ENCODE assay signal across 21 cellular contexts in genomic region chr3:14174483-14174882, GRCh38. TPM values are rescaled to one million over a fixed set of nuclear protein-coding genes. Genes with fewer than 3 reads are reported as not detected.
DNase-seq lines count a peak whose midpoint lies in the region; ATAC-seq, FAIRE-seq and TF ChIP-seq lines count a peak whose summit lies in the region.
"Had no signal": no experiment of that assay in that cellular context is flagged by ENCODE, and none has a peak within 500 bp of the region (broad histone marks: within the 10 kb centered on the region; RNA-seq: fewer than 3 reads in every experiment).

No MANE protein-coding gene starts in this region.

- CTCF ChIA-PET in CD8-positive, alpha-beta T cell (lab: Charles Lee): interaction anchor here (0.9 kb wide), 1 partner anchor 29 kb away, joined by 3 read pairs; no protein-coding TSS in a partner anchor
- CTCF ChIA-PET in GM12878 (lab: Yijun Ruan, JAX): interaction anchor here (0.7 to 2.3 kb wide), 7 partner anchors 9 to 278 kb away, joined by 3 to 10 read pairs (median 4); no protein-coding TSS in a partner anchor
- CTCF ChIA-PET in naive thymus-derived CD4-positive, alpha-beta T cell (lab: Charles Lee): interaction anchor here (0.6 kb wide), 1 partner anchor 30 kb away, joined by 3 read pairs; no protein-coding TSS in a partner anchor

- H3K27me3 ChIP-seq in CD8-positive, alpha-beta T cell (ENCODE audit: insufficient read depth, low read length): no peaks in the 10 kb centered on the region
- H3K27me3 ChIP-seq in GM12878 (replicated peaks in 1 of 2; ENCODE audit: control insufficient read depth in 2 of 2, insufficient read depth in 2 of 2, low read length in 1 of 2): no peaks in the 10 kb centered on the region
- no peaks in the 10 kb centered on the region for H3K27me3 ChIP-seq in naive thymus-derived CD4-positive, alpha-beta T cell (ENCODE audit: control insufficient read depth in 2 of 2, insufficient read depth in 2 of 2, low read length in 2 of 2)
- H3K27me3 ChIP-seq: adrenal gland, testis had no signal

- no peak for TF ChIP-seq EP300 in GM12878 (IDR thresholded peaks at IDR 0.05; ENCODE audit: borderline replicate concordance in 1 of 2, control insufficient read depth in 1 of 2, low read depth in 2 of 2, low read length in 2 of 2)

- no peak for TF ChIP-seq RAD21 in GM12878 (IDR thresholded peaks at IDR 0.05; ENCODE audit: insufficient read depth, low read depth, low read length)

- no peaks in the 10 kb centered on the region for H3K9me3 ChIP-seq in CD8-positive, alpha-beta T cell (ENCODE audit: low read length)
- H3K9me3 ChIP-seq in GM12878 (replicated peaks; ENCODE audit: control insufficient read depth, insufficient read depth, low read length): no peaks in the 10 kb centered on the region
- H3K9me3 ChIP-seq in naive thymus-derived CD4-positive, alpha-beta T cell (ENCODE audit: control insufficient read depth in 2 of 3, low read length in 3 of 3): no peaks in the 10 kb centered on the region
- H3K9me3 ChIP-seq: adrenal gland, testis had no signal

- H3K27ac ChIP-seq in CD8-positive, alpha-beta T cell (ENCODE audit: low read depth, low read length): no peak overlapping the region
- H3K27ac ChIP-seq in GM12878 (ENCODE audit: control insufficient read depth, insufficient read depth) (no peak overlapping the region), coronary artery (no peak overlapping the region)
- H3K27ac ChIP-seq in naive thymus-derived CD4-positive, alpha-beta T cell (ENCODE audit: low read depth, low read length): peak overlapping the region; percentile 22
- H3K27ac ChIP-seq: adrenal gland, testis had no signal

- H3K4me1 ChIP-seq in CD8-positive, alpha-beta T cell (ENCODE audit: insufficient read depth, low read length): peaks cover 52% of the 10 kb centered on the region
- H3K4me1 ChIP-seq in GM12878 (ENCODE audit: control insufficient read depth, insufficient read depth, low read length): peaks cover 14% of the 10 kb centered on the region
- peaks cover 40 to 60% of the 10 kb centered on the region in 2 donors for H3K4me1 ChIP-seq in naive thymus-derived CD4-positive, alpha-beta T cell (ENCODE audit: control insufficient read depth in 2 of 2, insufficient read depth in 2 of 2, low read length in 2 of 2)

- TF ChIP-seq POLR2A in GM12878 (IDR thresholded peaks at IDR 0.05; ENCODE audit: low read depth, low read length): no peak

- TF ChIP-seq CTCF in CD8-positive, alpha-beta T cell (IDR thresholded peaks at IDR 0.05): no peak
- TF ChIP-seq CTCF in HFFc6 (IDR thresholded peaks at IDR 0.05): no peak
- no peak for TF ChIP-seq CTCF in GM12878 (IDR thresholded peaks at IDR 0.05 in 2 of 3, conservative IDR thresholded peaks at IDR 0.05 in 1 of 3; ENCODE audit: control insufficient read depth in 2 of 3, extremely low read depth in 1 of 3, insufficient read depth in 1 of 3, low read depth in 3 of 3, low read length in 3 of 3)
- no peak for TF ChIP-seq CTCF in coronary artery (IDR thresholded peaks at IDR 0.05)

- ATAC-seq in CD8-positive, alpha-beta T cell: no peak
- ATAC-seq in GM12878: no peak
- ATAC-seq in naive thymus-derived CD4-positive, alpha-beta T cell: no peak
- no peak for ATAC-seq in GM21360 (IDR thresholded peaks at IDR 0.05; ENCODE audit: unreplicated experiment)
- ATAC-seq: Panc1, right cardiac atrium had no signal

- DNase-seq in CD8-positive, alpha-beta T cell: no peak
- DNase-seq in HFFc6: no peak
- DNase-seq in GM12878 (ENCODE audit: low read depth, low spot score): no peak
- no peak for DNase-seq in naive thymus-derived CD4-positive, alpha-beta T cell
- no peak for DNase-seq in activated T-helper 2 cell treated with anti-CD3 and anti-CD28 coated beads, Interferon-gamma antibody, Interleukin-2, Interleukin-4, amounts not matched to agents 10 μg/mL and 5 μg/mL and 100 μg/mL, durations not matched to agents 14 hours and 24 hours and 36 hours (ENCODE audit: low spot score)
- DNase-seq in coronary artery (ENCODE audit: low spot score): no peak
- DNase-seq: activated CD8-positive, alpha-beta memory T cell treated with anti-CD3 and anti-CD28 coated beads, Interleukin-2, amount 50 U/mL, for 4 hours; adrenal gland; glutamatergic neuron; NCI-H2081; NCI-H526; nucleus accumbens; right cardiac atrium; stimulated activated CD4-positive, alpha-beta T cell treated with anti-CD3 and anti-CD28 coated beads, Interleukin-2, amount 100 ng/mL, for 48 hours; stimulated activated CD8-positive, alpha-beta memory T cell treated with anti-CD3 and anti-CD28 coated beads, Interleukin-4, amount 100 ng/mL, for 48 hours; testis had no signal

- H3K4me3 ChIP-seq in CD8-positive, alpha-beta T cell (ENCODE audit: low read depth, low read length): peak overlapping the region; percentile 18
- H3K4me3 ChIP-seq in GM12878: peak overlapping the region; percentile 46; the same call in 1 of the 2 replicates
- no peak overlapping the region for H3K4me3 ChIP-seq in naive thymus-derived CD4-positive, alpha-beta T cell (ENCODE audit: low read length)
- no peak overlapping the region for H3K4me3 ChIP-seq in coronary artery
- H3K4me3 ChIP-seq: adrenal gland, testis had no signal

- H3K9ac ChIP-seq in GM12878 (ENCODE audit: control insufficient read depth, insufficient read depth, low read length): 0 out of 2 replicates have a peak overlapping the region, but pooled peaks have one; percentile 22

- H3K4me2 ChIP-seq in GM12878 (ENCODE audit: control insufficient read depth, insufficient read depth): peak overlapping the region; percentile 82

- H4K20me1 ChIP-seq in GM12878 (ENCODE audit: control insufficient read depth, insufficient read depth): no peaks in the 10 kb centered on the region

- SMC1A ChIA-PET in GM12878 (lab: Charles Lee; ENCODE audit: uncharacterized antibody, unreplicated experiment): no interaction called here

- FAIRE-seq in GM12878 (lab: Jason Lieb, UNC): no peak
- FAIRE-seq: GM12891, H1, islet of Langerhans had no signal

- peaks cover 70% of the 10 kb centered on the region for H3K4me1 Mint-ChIP-seq in CD8-positive, alpha-beta T cell (ENCODE audit: low read depth)
- H3K4me1 Mint-ChIP-seq in HFFc6 (ENCODE audit: low read depth): peaks cover 87% of the 10 kb centered on the region
- peaks cover 45 to 89% (median 80%) of the 10 kb centered on the region in 7 donors for H3K4me1 Mint-ChIP-seq in naive thymus-derived CD4-positive, alpha-beta T cell
- H3K4me1 Mint-ChIP-seq in activated T-helper 2 cell treated with anti-CD3 and anti-CD28 coated beads, Interferon-gamma antibody, Interleukin-2, Interleukin-4, amounts not matched to agents 10 μg/mL and 5 μg/mL and 100 μg/mL, durations not matched to agents 14 hours and 24 hours and 36 hours (ENCODE audit: low read depth): peaks cover 45% of the 10 kb centered on the region

- no TSS peak for BruUV-seq in GM12878 (replicated peaks; lab: Mats Ljungman, UMichigan)

- peaks cover 48% of the 10 kb centered on the region for H3K36me3 Mint-ChIP-seq in CD8-positive, alpha-beta T cell
- peaks cover 53% of the 10 kb centered on the region for H3K36me3 Mint-ChIP-seq in HFFc6 (ENCODE audit: low read depth)
- H3K36me3 Mint-ChIP-seq in naive thymus-derived CD4-positive, alpha-beta T cell: peaks cover 20 to 50% (median 37%) of the 10 kb centered on the region in 5 donors
- peaks cover 43% of the 10 kb centered on the region for H3K36me3 Mint-ChIP-seq in activated T-helper 2 cell treated with anti-CD3 and anti-CD28 coated beads, Interferon-gamma antibody, Interleukin-2, Interleukin-4, amounts not matched to agents 10 μg/mL and 5 μg/mL and 100 μg/mL, durations not matched to agents 14 hours and 24 hours and 36 hours (ENCODE audit: low read depth)

- intact Hi-C loops in CD8-positive, alpha-beta T cell (cut with DNase I, micrococcal nuclease): loop anchor here (10.0 kb wide), 4 partner anchors 890 to 1510 kb away; partner anchors contain the start of genes EAF1 (in 1 of the 2), METTL6 (in 1 of the 2), MRPS25 (in 1 of the 2) and RAF1 (in 1 of the 2)
- intact Hi-C loops in GM12878 (cut with micrococcal nuclease; ENCODE audit: unreplicated experiment): no loop called here
- intact Hi-C loops in naive thymus-derived CD4-positive, alpha-beta T cell (cut with micrococcal nuclease): loop anchor here in 1 of 2 donors (1.0 to 2.0 kb wide), 2 partner anchors 10 to 22 kb away; no protein-coding TSS in a partner anchor
- intact Hi-C loops in activated T-helper 2 cell treated with anti-CD3 and anti-CD28 coated beads, Interferon-gamma antibody, Interleukin-2, Interleukin-4, amounts not matched to agents 10 μg/mL and 5 μg/mL and 100 μg/mL, durations not matched to agents 14 hours and 24 hours and 36 hours (cut with micrococcal nuclease): loop anchor here (10.0 kb wide), 1 partner anchor 760 kb away; no protein-coding TSS in a partner anchor

- peaks cover 56% of the 10 kb centered on the region for H3K79me2 ChIP-seq in GM12878 (ENCODE audit: control insufficient read depth, insufficient read depth, low read length)

- POLR2A ChIA-PET in CD8-positive, alpha-beta T cell (lab: Charles Lee): interaction anchor here (0.5 to 2.7 kb wide), 4 partner anchors 33 to 296 kb away, joined by 3 to 17 read pairs (median 3); partner anchors contain the start of genes CHCHD4 and TMEM43
- POLR2A ChIA-PET in GM12878 (lab: Charles Lee): no interaction called here
- POLR2A ChIA-PET in naive thymus-derived CD4-positive, alpha-beta T cell (lab: Charles Lee): interaction anchor here (0.6 to 3.0 kb wide), 5 partner anchors 10 to 284 kb away, joined by 3 to 22 read pairs (median 7); partner anchors contain the start of genes CHCHD4 and TMEM43

- WGBS in GM12878 (ENCODE audit: insufficient coverage, insufficient replicate concordance, low lambda C conversion rate, missing lambda C conversion rate): 82% methylated on average over 2 of the region's 2 CpGs

- no peaks in the 10 kb centered on the region for H3K9me3 Mint-ChIP-seq in CD8-positive, alpha-beta T cell
- no peaks in the 10 kb centered on the region for H3K9me3 Mint-ChIP-seq in HFFc6
- H3K9me3 Mint-ChIP-seq in naive thymus-derived CD4-positive, alpha-beta T cell: peaks cover 0 to 3% (median 0%) of the 10 kb centered on the region in 11 donors
- H3K9me3 Mint-ChIP-seq in activated T-helper 2 cell treated with anti-CD3 and anti-CD28 coated beads, Interferon-gamma antibody, Interleukin-2, Interleukin-4, amounts not matched to agents 10 μg/mL and 5 μg/mL and 100 μg/mL, durations not matched to agents 14 hours and 24 hours and 36 hours: no peaks in the 10 kb centered on the region

- peak overlapping the region; percentile 78 for H3K27ac Mint-ChIP-seq in CD8-positive, alpha-beta T cell
- H3K27ac Mint-ChIP-seq in HFFc6: peak overlapping the region; percentile 56
- peak overlapping the region in 7 of 9 donors; percentile 22 to 99 (median 83) for H3K27ac Mint-ChIP-seq in naive thymus-derived CD4-positive, alpha-beta T cell
- no peak overlapping the region for H3K27ac Mint-ChIP-seq in activated T-helper 2 cell treated with anti-CD3 and anti-CD28 coated beads, Interferon-gamma antibody, Interleukin-2, Interleukin-4, amounts not matched to agents 10 μg/mL and 5 μg/mL and 100 μg/mL, durations not matched to agents 14 hours and 24 hours and 36 hours

- H3K4me3 Mint-ChIP-seq in CD8-positive, alpha-beta T cell: peak overlapping the region; percentile 69
- peak overlapping the region; percentile 52 for H3K4me3 Mint-ChIP-seq in HFFc6
- peak overlapping the region in 9 of 10 donors; percentile 60 to 100 (median 72) for H3K4me3 Mint-ChIP-seq in naive thymus-derived CD4-positive, alpha-beta T cell
- no peak overlapping the region for H3K4me3 Mint-ChIP-seq in activated T-helper 2 cell treated with anti-CD3 and anti-CD28 coated beads, Interferon-gamma antibody, Interleukin-2, Interleukin-4, amounts not matched to agents 10 μg/mL and 5 μg/mL and 100 μg/mL, durations not matched to agents 14 hours and 24 hours and 36 hours (ENCODE audit: low read depth)

- H2AFZ ChIP-seq in GM12878 (ENCODE audit: control insufficient read depth, low read depth, low read length): no peak overlapping the region

- RAD21 ChIA-PET in GM12878 (lab: Charles Lee; ENCODE audit: unreplicated experiment): no interaction called here

- in situ Hi-C loops in GM12878 (cut with MboI): no loop called here

- H3K27me3 Mint-ChIP-seq in CD8-positive, alpha-beta T cell (ENCODE audit: low read depth): no peaks in the 10 kb centered on the region
- peaks cover 2% of the 10 kb centered on the region; the same call in 1 of the 2 replicates for H3K27me3 Mint-ChIP-seq in HFFc6 (ENCODE audit: insufficient read depth)
- H3K27me3 Mint-ChIP-seq in naive thymus-derived CD4-positive, alpha-beta T cell: peaks cover 0 to 2% (median 0%) of the 10 kb centered on the region in 5 donors
- no peaks in the 10 kb centered on the region for H3K27me3 Mint-ChIP-seq in activated T-helper 2 cell treated with anti-CD3 and anti-CD28 coated beads, Interferon-gamma antibody, Interleukin-2, Interleukin-4, amounts not matched to agents 10 μg/mL and 5 μg/mL and 100 μg/mL, durations not matched to agents 14 hours and 24 hours and 36 hours (ENCODE audit: low read depth)

- H3K36me3 ChIP-seq in CD8-positive, alpha-beta T cell (ENCODE audit: insufficient read depth, low read length): peaks cover 34% of the 10 kb centered on the region
- peaks cover 1 to 15% of the 10 kb centered on the region in 2 experiments; a peak in 3 of 4 replicates for H3K36me3 ChIP-seq in GM12878 (ENCODE audit: control insufficient read depth in 2 of 2, insufficient read depth in 2 of 2, low read length in 1 of 2)
- peaks cover 17 to 36% (median 26%) of the 10 kb centered on the region in 3 experiments for H3K36me3 ChIP-seq in naive thymus-derived CD4-positive, alpha-beta T cell (ENCODE audit: control insufficient read depth in 2 of 3, insufficient read depth in 3 of 3, low read length in 3 of 3)

RNA-seq across cellular contexts. Expression of gene XPC, which starts 3.9 kb away (rescaled TPM):
- 10 to 100 TPM; 51.5 to 56.5 TPM for total RNA-seq in CD8-positive, alpha-beta T cell
- total RNA-seq in HFFc6 (2021; fragmentation: NEBNext Ultra II Directional; extraction: Animal tissue kit (Norgen Biotek cat#: 25700)): 10 to 100 TPM; 38.7 to 40.3 (median 39.5) TPM
- 61.0 and 69.0 TPM in 2 replicates for total RNA-seq in GM12878 (2013; cell fraction: nucleolus; rRNA removed)
- total RNA-seq in GM12878 (2014; rRNA removed) (30.2 and 32.9 TPM in 2 replicates), GM12878 (2014; rRNA removed; fragmentation: Illumina TruSeq; extraction: Trizol) (27.9 and 29.5 TPM in 2 replicates), GM12878 (2021) (32.9 and 35.1 TPM in 2 replicates)
- polyA plus RNA-seq in GM12878 (2011; ENCODE audit: low read depth): 20.3 TPM
- polyA plus RNA-seq in GM12878 (2011; rRNA removed) (19.2 and 27.7 TPM in 2 replicates), GM12878 (2014; fragmentation: Illumina TruSeq; extraction: Trizol) (31.5 and 36.3 TPM in 2 replicates), GM12878 (2014; fragmentation: Nextera tagmentation; extraction: Ambion mirVana) (1 to 10 TPM; 4.0 to 6.1 TPM), GM12878 (2014; rRNA removed) (25.8 and 28.1 TPM in 2 replicates), GM12878 (2016; fragmentation: Nextera tagmentation; extraction: Ambion mirVana) (10 to 100 TPM; 45.7 to 48.3 TPM)
- 19.1 and 21.0 TPM in 2 replicates for polyA plus RNA-seq in GM12878 (2011; cell fraction: cytosol; rRNA removed)
- 80.0 and 91.2 TPM in 2 replicates for polyA plus RNA-seq in GM12878 (2011; cell fraction: nucleus; rRNA removed)
- 23.5 and 29.0 TPM in 2 replicates for polyA plus RNA-seq in GM12878 (2012)
- 30.3 and 31.2 TPM in 2 replicates for polyA minus RNA-seq in GM12878 (2011; rRNA and poly(A)+ RNA removed)
- 12.4 and 13.0 TPM in 2 replicates for polyA minus RNA-seq in GM12878 (2011; cell fraction: cytosol; rRNA and poly(A)+ RNA removed)
- 33.9 and 45.0 TPM in 2 replicates for polyA minus RNA-seq in GM12878 (2011; cell fraction: nucleus; rRNA and poly(A)+ RNA removed)
- 10 to 100 TPM; 56.3 to 94.8 (median 78.1) TPM for total RNA-seq in naive thymus-derived CD4-positive, alpha-beta T cell
- polyA plus RNA-seq in naive thymus-derived CD4-positive, alpha-beta T cell: 10 to 100 TPM; 50.0 to 54.2 TPM
- 31.4 and 33.2 TPM in 2 replicates for total RNA-seq in activated T-helper 2 cell treated with anti-CD3 and anti-CD28 coated beads, Interferon-gamma antibody, Interleukin-2, Interleukin-4, amounts not matched to agents 10 μg/mL and 5 μg/mL and 100 μg/mL, durations not matched to agents 14 hours and 24 hours and 36 hours

RNA-seq across cellular contexts. Expression of gene LSM3, which starts 4.1 kb away (rescaled TPM):
- 1 to 10 TPM; 7.5 to 8.3 TPM for total RNA-seq in CD8-positive, alpha-beta T cell
- total RNA-seq in HFFc6 (2021; fragmentation: NEBNext Ultra II Directional; extraction: Animal tissue kit (Norgen Biotek cat#: 25700)): 10 to 100 TPM; 15.5 to 21.1 (median 18.7) TPM
- total RNA-seq in GM12878 (2013; cell fraction: nucleolus; rRNA removed): 7.5 and 7.9 TPM in 2 replicates
- 15.5 and 17.1 TPM in 2 replicates for total RNA-seq in GM12878 (2014; rRNA removed)
- 26.8 and 30.5 TPM in 2 replicates for total RNA-seq in GM12878 (2014; rRNA removed; fragmentation: Illumina TruSeq; extraction: Trizol)
- total RNA-seq in GM12878 (2021): 16.0 and 18.3 TPM in 2 replicates
- 10.9 TPM for polyA plus RNA-seq in GM12878 (2011; ENCODE audit: low read depth)
- 25.2 and 44.6 TPM in 2 replicates for polyA plus RNA-seq in GM12878 (2011; rRNA removed)
- 5.2 and 5.9 TPM in 2 replicates for polyA plus RNA-seq in GM12878 (2011; cell fraction: cytosol; rRNA removed)
- polyA plus RNA-seq in GM12878 (2011; cell fraction: nucleus; rRNA removed): 5.4 and 6.0 TPM in 2 replicates
- 17.9 and 22.1 TPM in 2 replicates for polyA plus RNA-seq in GM12878 (2012)
- 27.8 and 33.8 TPM in 2 replicates for polyA plus RNA-seq in GM12878 (2014; fragmentation: Illumina TruSeq; extraction: Trizol)
- polyA plus RNA-seq in GM12878 (2014; fragmentation: Nextera tagmentation; extraction: Ambion mirVana): 100 to 1,000 TPM in 1 of 2 experiments, 10 to 100 TPM in 1; 98.1 to 111 TPM
- 20.0 and 23.9 TPM in 2 replicates for polyA plus RNA-seq in GM12878 (2014; rRNA removed)
- 10 to 100 TPM; 79.6 to 85.3 TPM for polyA plus RNA-seq in GM12878 (2016; fragmentation: Nextera tagmentation; extraction: Ambion mirVana)
- polyA minus RNA-seq in GM12878 (2011; rRNA and poly(A)+ RNA removed): 2.9 and 3.2 TPM in 2 replicates
- polyA minus RNA-seq in GM12878 (2011; cell fraction: cytosol; rRNA and poly(A)+ RNA removed): 1.8 and 2.1 TPM in 2 replicates
- polyA minus RNA-seq in GM12878 (2011; cell fraction: nucleus; rRNA and poly(A)+ RNA removed): 2.7 and 5.9 TPM in 2 replicates
- total RNA-seq in naive thymus-derived CD4-positive, alpha-beta T cell: 10 to 100 TPM in 1 of 5 experiments, 1 to 10 TPM in 4; 6.0 to 14.1 (median 8.0) TPM
- polyA plus RNA-seq in naive thymus-derived CD4-positive, alpha-beta T cell: 10 to 100 TPM; 10.5 to 26.2 TPM
- 15.1 and 18.3 TPM in 2 replicates for total RNA-seq in activated T-helper 2 cell treated with anti-CD3 and anti-CD28 coated beads, Interferon-gamma antibody, Interleukin-2, Interleukin-4, amounts not matched to agents 10 μg/mL and 5 μg/mL and 100 μg/mL, durations not matched to agents 14 hours and 24 hours and 36 hours

RNA-seq across cellular contexts. Expression of gene TMEM43, which starts 49.6 kb away (rescaled TPM):
- 10 to 100 TPM; 20.1 to 24.3 TPM for total RNA-seq in CD8-positive, alpha-beta T cell
- total RNA-seq in HFFc6 (2021; fragmentation: NEBNext Ultra II Directional; extraction: Animal tissue kit (Norgen Biotek cat#: 25700)): 10 to 100 TPM; 73.3 to 90.8 (median 80.7) TPM
- total RNA-seq in GM12878 (2013; cell fraction: nucleolus; rRNA removed): 42.4 and 44.7 TPM in 2 replicates
- total RNA-seq in GM12878 (2014; rRNA removed) (23.0 and 25.0 TPM in 2 replicates), GM12878 (2014; rRNA removed; fragmentation: Illumina TruSeq; extraction: Trizol) (15.4 and 15.7 TPM in 2 replicates), GM12878 (2021) (18.0 and 18.7 TPM in 2 replicates)
- polyA plus RNA-seq in GM12878 (2011; ENCODE audit: low read depth): 16.0 TPM
- polyA plus RNA-seq in GM12878 (2011; rRNA removed) (29.9 and 33.0 TPM in 2 replicates), GM12878 (2014; fragmentation: Illumina TruSeq; extraction: Trizol) (16.9 and 17.5 TPM in 2 replicates), GM12878 (2014; fragmentation: Nextera tagmentation; extraction: Ambion mirVana) (1 to 10 TPM; 7.2 to 7.6 TPM), GM12878 (2014; rRNA removed) (17.1 and 18.3 TPM in 2 replicates), GM12878 (2016; fragmentation: Nextera tagmentation; extraction: Ambion mirVana) (10 to 100 TPM; 22.3 to 24.4 TPM)
- 32.7 and 35.3 TPM in 2 replicates for polyA plus RNA-seq in GM12878 (2011; cell fraction: cytosol; rRNA removed)
- 51.6 and 60.7 TPM in 2 replicates for polyA plus RNA-seq in GM12878 (2011; cell fraction: nucleus; rRNA removed)
- polyA plus RNA-seq in GM12878 (2012): 20.2 and 24.7 TPM in 2 replicates
- polyA minus RNA-seq in GM12878 (2011; rRNA and poly(A)+ RNA removed): 25.4 and 32.7 TPM in 2 replicates
- polyA minus RNA-seq in GM12878 (2011; cell fraction: cytosol; rRNA and poly(A)+ RNA removed): 9.8 and 12.2 TPM in 2 replicates
- polyA minus RNA-seq in GM12878 (2011; cell fraction: nucleus; rRNA and poly(A)+ RNA removed): 8.2 and 12.2 TPM in 2 replicates
- 10 to 100 TPM; 30.1 to 54.8 (median 46.5) TPM for total RNA-seq in naive thymus-derived CD4-positive, alpha-beta T cell
- polyA plus RNA-seq in naive thymus-derived CD4-positive, alpha-beta T cell: 10 to 100 TPM; 55.6 to 55.8 TPM
- 36.7 and 39.2 TPM in 2 replicates for total RNA-seq in activated T-helper 2 cell treated with anti-CD3 and anti-CD28 coated beads, Interferon-gamma antibody, Interleukin-2, Interleukin-4, amounts not matched to agents 10 μg/mL and 5 μg/mL and 100 μg/mL, durations not matched to agents 14 hours and 24 hours and 36 hours

RNA-seq across cellular contexts. Expression of gene CHCHD4, which starts 49.8 kb away (rescaled TPM):
- total RNA-seq in CD8-positive, alpha-beta T cell: 1 to 10 TPM in 1 of 2 experiments, under 1 TPM in 1; 0.71 to 1.7 TPM
- total RNA-seq in HFFc6 (2021; fragmentation: NEBNext Ultra II Directional; extraction: Animal tissue kit (Norgen Biotek cat#: 25700)): 10 to 100 TPM in 3 of 6 experiments, 1 to 10 TPM in 3; 9.4 to 12.0 (median 10.1) TPM
- 2.3 and 3.3 TPM in 2 replicates for total RNA-seq in GM12878 (2013; cell fraction: nucleolus; rRNA removed)
- 22.4 and 27.0 TPM in 2 replicates for total RNA-seq in GM12878 (2014; rRNA removed)
- 24.4 and 24.6 TPM in 2 replicates for total RNA-seq in GM12878 (2014; rRNA removed; fragmentation: Illumina TruSeq; extraction: Trizol)
- total RNA-seq in GM12878 (2021): 20.1 and 21.0 TPM in 2 replicates
- 6.0 TPM for polyA plus RNA-seq in GM12878 (2011; ENCODE audit: low read depth)
- polyA plus RNA-seq in GM12878 (2011; rRNA removed): 22.9 and 28.8 TPM in 2 replicates
- polyA plus RNA-seq in GM12878 (2011; cell fraction: cytosol; rRNA removed): 15.1 and 17.8 TPM in 2 replicates
- 9.3 and 10.0 TPM in 2 replicates for polyA plus RNA-seq in GM12878 (2011; cell fraction: nucleus; rRNA removed)
- polyA plus RNA-seq in GM12878 (2012): 7.6 and 9.5 TPM in 2 replicates
- 34.9 and 38.4 TPM in 2 replicates for polyA plus RNA-seq in GM12878 (2014; fragmentation: Illumina TruSeq; extraction: Trizol)
- polyA plus RNA-seq in GM12878 (2014; fragmentation: Nextera tagmentation; extraction: Ambion mirVana): 10 to 100 TPM; 37.9 to 46.8 TPM
- polyA plus RNA-seq in GM12878 (2014; rRNA removed): 25.3 and 26.0 TPM in 2 replicates
- 10 to 100 TPM; 31.9 to 36.4 TPM for polyA plus RNA-seq in GM12878 (2016; fragmentation: Nextera tagmentation; extraction: Ambion mirVana)
- 13.3 and 13.8 TPM in 2 replicates for polyA minus RNA-seq in GM12878 (2011; rRNA and poly(A)+ RNA removed)
- 3.6 and 4.5 TPM in 2 replicates for polyA minus RNA-seq in GM12878 (2011; cell fraction: cytosol; rRNA and poly(A)+ RNA removed)
- polyA minus RNA-seq in GM12878 (2011; cell fraction: nucleus; rRNA and poly(A)+ RNA removed): 2.3 and 3.8 TPM in 2 replicates
- total RNA-seq in naive thymus-derived CD4-positive, alpha-beta T cell: 10 to 100 TPM in 1 of 5 experiments, 1 to 10 TPM in 4; 3.3 to 14.1 (median 8.4) TPM
- polyA plus RNA-seq in naive thymus-derived CD4-positive, alpha-beta T cell: 10 to 100 TPM in 1 of 2 donors, 1 to 10 TPM in 1; 9.8 to 12.6 TPM
- total RNA-seq in activated T-helper 2 cell treated with anti-CD3 and anti-CD28 coated beads, Interferon-gamma antibody, Interleukin-2, Interleukin-4, amounts not matched to agents 10 μg/mL and 5 μg/mL and 100 μg/mL, durations not matched to agents 14 hours and 24 hours and 36 hours: 24.8 and 25.0 TPM in 2 replicates

Comparison
In these comparisons a context has a peak if more than half of its experiments do, and no peak if none do; other contexts are left out.
1. H3K4me3 ChIP-seq: peak in CD8-positive, alpha-beta T cell (single experiment) and GM12878 (single experiment); none in naive thymus-derived CD4-positive, alpha-beta T cell (single experiment) and coronary artery (single experiment).